8 cellular contexts compared by ENCODE assay signal in genomic region chr12:110937104-110937641, GRCh38. TPM values are rescaled to one million over a fixed set of nuclear protein-coding genes. Genes with fewer than 3 reads are reported as not detected.
DNase-seq lines count a peak whose midpoint lies in the region; ATAC-seq and TF ChIP-seq lines count a peak whose summit lies in the region.

No MANE protein-coding gene starts in this region.

- peak; percentile 76 for DNase-seq in AG08396 (ENCODE audit: low spot score)
- peak; percentile 36 for DNase-seq in H4 (ENCODE audit: low spot score)
- DNase-seq in NCI-H82 treated with DMSO at 0.1 percent for 48 hours (lab: John Stamatoyannopoulos, UW; ENCODE audit: unreplicated experiment): peak; percentile 45
- DNase-seq in activated T-cell treated with anti-CD3 and anti-CD28 coated beads for 24 hours (ENCODE audit: low read depth): peak; percentile 42
- peak; percentile 14 for DNase-seq in fibroblast of gingiva (ENCODE audit: low read depth)
- DNase-seq in substantia nigra (lab: John Stamatoyannopoulos, UW): peak in 32 of 49 donors; percentile 1 to 77 (median 20)

- H3K4me1 Mint-ChIP-seq in nephron: peaks cover 6% of the 10 kb centered on the region

- H3K27ac Mint-ChIP-seq in nephron: no peak overlapping the region

- H3K4me3 Mint-ChIP-seq in nephron: peak overlapping the region in 2 of 3 experiments; percentile 2 to 4

- no peak for ATAC-seq in GM21786 (IDR thresholded peaks at IDR 0.05; ENCODE audit: unreplicated experiment)

- peaks cover 32% of the 10 kb centered on the region for H3K27me3 Mint-ChIP-seq in nephron (ENCODE audit: low read depth)

- no peaks in the 10 kb centered on the region for H3K9me3 Mint-ChIP-seq in nephron

- no peak overlapping the region for H3K27ac ChIP-seq in substantia nigra (ENCODE audit: low read depth, low read length, poor library complexity, severe bottlenecking)

- H3K36me3 Mint-ChIP-seq in nephron (ENCODE audit: low read depth): no peaks in the 10 kb centered on the region

- TF ChIP-seq CTCF in nephron (IDR thresholded peaks at IDR 0.05; ENCODE audit: unreplicated experiment in 3 of 3): peak; percentile 87 to 98 (median 93)

RNA-seq across cellular contexts. Expression of gene MYL2, which starts 16.8 kb away (rescaled TPM):
- total RNA-seq in H4 (2014; rRNA removed; shearing (Covaris generic)): not detected in 2 replicates

Comparison
In these comparisons a context has a peak if more than half of its experiments do, and no peak if none do; other contexts are left out.
1. DNase-seq: peak in every context shown above with its lines; median percentile 76 in AG08396; 45 in NCI-H82 treated with DMSO at 0.1 percent for 48 hours; 42 in activated T-cell treated with anti-CD3 and anti-CD28 coated beads for 24 hours; 36 in H4; 20 in substantia nigra; 14 in fibroblast of gingiva.